ENCODE assay signal across 8 cellular contexts in the genomic region with DNA sequence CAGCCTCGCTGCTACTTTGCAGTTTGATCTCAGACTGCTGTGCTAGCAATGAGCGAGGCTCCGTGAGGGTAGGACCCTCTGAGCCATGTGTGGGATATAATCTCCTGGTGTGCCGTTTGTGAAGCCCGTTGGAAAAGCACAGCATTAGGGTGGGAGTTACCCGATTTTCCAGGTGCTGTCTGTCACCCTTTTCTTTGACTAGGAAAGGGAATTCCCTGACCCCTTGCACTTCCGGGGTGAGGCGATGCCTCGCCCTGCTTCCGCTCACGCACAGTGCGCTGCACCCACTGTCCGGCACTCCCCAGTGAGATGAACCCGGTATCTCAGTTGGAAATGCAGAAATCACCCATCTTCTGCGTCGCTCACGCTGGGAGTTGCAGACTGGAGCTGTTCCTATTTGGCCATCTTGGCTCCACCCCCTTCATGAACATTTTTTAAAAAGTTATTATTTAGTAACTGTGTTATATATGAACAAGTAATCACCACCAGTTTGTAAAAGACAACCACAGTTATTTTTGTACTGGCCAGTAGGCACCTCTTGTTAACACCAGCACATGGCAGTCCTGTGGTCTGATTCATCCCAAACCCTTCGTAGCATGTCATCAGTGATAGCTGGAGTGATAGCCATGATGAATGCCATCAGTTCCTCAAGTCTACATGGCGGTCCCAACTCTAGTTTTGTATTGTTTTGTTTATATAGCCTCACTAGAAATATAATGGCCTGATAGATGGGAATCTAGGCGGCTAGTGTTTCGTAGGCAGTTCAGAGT.
A peak's percentile ranks its signal among the peaks of the same experiment; 100 is the strongest.
DNase-seq lines count a peak whose midpoint lies in the region; ATAC-seq lines count a peak whose summit lies in the region.
"Not testable (repeated sequence)": the region's sequence is repeated elsewhere in the genome, so short reads cannot be mapped to it uniquely, and the experiment has no call there.

No MANE protein-coding gene starts in this region.

- peaks cover 73% of the 10 kb centered on the region for H3K9me3 ChIP-seq in BLaER1
- not testable (repeated sequence) for H3K9me3 ChIP-seq in CD8-positive, alpha-beta memory T cell (ENCODE audit: low read length); naive thymus-derived CD4-positive, alpha-beta T cell (ENCODE audit: control insufficient read depth in 2 of 3, low read length in 3 of 3)

- DNase-seq in CD8-positive, alpha-beta memory T cell = peak in 1 of 5 donors; percentile 20
- DNase-seq in activated CD4-positive, alpha-beta T cell treated with anti-CD3 and anti-CD28 coated beads, Interleukin-2, amount 10 ng/mL, durations not matched to agents 24 days and 14 days; activated T-cell treated with anti-CD3 and anti-CD28 coated beads, Interleukin-2, amount 50 U/mL, for 72 hours; activated naive CD4-positive, alpha-beta T cell treated with anti-CD3 and anti-CD28 coated beads, Interleukin-2, amount 10 ng/mL, durations not matched to agents 7 days and 5 days; naive thymus-derived CD4-positive, alpha-beta T cell: not testable (repeated sequence)
- DNase-seq in central memory CD8-positive, alpha-beta T cell (ENCODE audit: low spot score in 2 of 2) = peak; percentile 28 to 78
- peak in 1 of 2 donors; percentile 65 for DNase-seq in stimulated activated effector memory CD8-positive, alpha-beta T cell treated with anti-CD3 and anti-CD28 coated beads, Interleukin-12 subunit alpha, Interleukin-12 subunit beta, amount 100 ng/mL, for 72 hours (ENCODE audit: low spot score in 2 of 2)

- peak overlapping the region; percentile 70 to 97 (median 87) for H3K27ac Mint-ChIP-seq in CD8-positive, alpha-beta memory T cell
- H3K27ac Mint-ChIP-seq in activated CD4-positive, alpha-beta T cell treated with anti-CD3 and anti-CD28 coated beads, Interleukin-2, amount 10 ng/mL, durations not matched to agents 24 days and 14 days = peak overlapping the region; percentile 15
- H3K27ac Mint-ChIP-seq in activated T-cell treated with anti-CD3 and anti-CD28 coated beads, Interleukin-2, amount 50 U/mL, for 72 hours = peak overlapping the region; percentile 89
- peak overlapping the region; percentile 60 for H3K27ac Mint-ChIP-seq in activated naive CD4-positive, alpha-beta T cell treated with anti-CD3 and anti-CD28 coated beads, Interleukin-2, amount 10 ng/mL, durations not matched to agents 7 days and 5 days
- peak overlapping the region; percentile 96 for H3K27ac Mint-ChIP-seq in central memory CD8-positive, alpha-beta T cell (ENCODE audit: low read depth)
- peak overlapping the region in 8 of 9 donors; percentile 8 to 89 (median 56) for H3K27ac Mint-ChIP-seq in naive thymus-derived CD4-positive, alpha-beta T cell
- peak overlapping the region; percentile 87 for H3K27ac Mint-ChIP-seq in stimulated activated effector memory CD8-positive, alpha-beta T cell treated with anti-CD3 and anti-CD28 coated beads, Interleukin-12 subunit alpha, Interleukin-12 subunit beta, amount 100 ng/mL, for 72 hours

- not testable (repeated sequence) for H3K9ac ChIP-seq in BLaER1

- not testable (repeated sequence) for H3K27me3 Mint-ChIP-seq in CD8-positive, alpha-beta memory T cell; activated CD4-positive, alpha-beta T cell treated with anti-CD3 and anti-CD28 coated beads, Interleukin-2, amount 10 ng/mL, durations not matched to agents 24 days and 14 days; activated T-cell treated with anti-CD3 and anti-CD28 coated beads, Interleukin-2, amount 50 U/mL, for 72 hours (ENCODE audit: low read depth); activated naive CD4-positive, alpha-beta T cell treated with anti-CD3 and anti-CD28 coated beads, Interleukin-2, amount 10 ng/mL, durations not matched to agents 7 days and 5 days; central memory CD8-positive, alpha-beta T cell; naive thymus-derived CD4-positive, alpha-beta T cell

- H3K4me3 Mint-ChIP-seq in CD8-positive, alpha-beta memory T cell = peak overlapping the region; percentile 59 to 86 (median 72)
- not testable (repeated sequence) for H3K4me3 Mint-ChIP-seq in activated CD4-positive, alpha-beta T cell treated with anti-CD3 and anti-CD28 coated beads, Interleukin-2, amount 10 ng/mL, durations not matched to agents 24 days and 14 days; activated naive CD4-positive, alpha-beta T cell treated with anti-CD3 and anti-CD28 coated beads, Interleukin-2, amount 10 ng/mL, durations not matched to agents 7 days and 5 days
- peak overlapping the region in 1 of 2 donors; percentile 92 for H3K4me3 Mint-ChIP-seq in activated T-cell treated with anti-CD3 and anti-CD28 coated beads, Interleukin-2, amount 50 U/mL, for 72 hours
- H3K4me3 Mint-ChIP-seq in central memory CD8-positive, alpha-beta T cell = peak overlapping the region; percentile 79
- H3K4me3 Mint-ChIP-seq in naive thymus-derived CD4-positive, alpha-beta T cell = peak overlapping the region in 7 of 10 donors; percentile 15 to 72 (median 37)
- peak overlapping the region; percentile 72 for H3K4me3 Mint-ChIP-seq in stimulated activated effector memory CD8-positive, alpha-beta T cell treated with anti-CD3 and anti-CD28 coated beads, Interleukin-12 subunit alpha, Interleukin-12 subunit beta, amount 100 ng/mL, for 72 hours

- H3K4me1 ChIP-seq in BLaER1 = not testable (repeated sequence)
- peaks cover 35% of the 10 kb centered on the region for H3K4me1 ChIP-seq in CD8-positive, alpha-beta memory T cell (ENCODE audit: insufficient read depth, low read length)
- H3K4me1 ChIP-seq in naive thymus-derived CD4-positive, alpha-beta T cell (ENCODE audit: control insufficient read depth in 2 of 2, insufficient read depth in 2 of 2, low read length in 2 of 2) = peaks cover 2 to 40% of the 10 kb centered on the region in 2 donors

- POLR2A ChIA-PET in CD8-positive, alpha-beta memory T cell (lab: Charles Lee) = interaction anchor here (1.0 kb wide), 1 partner anchor 72 kb away, joined by 3 read pairs; no protein-coding TSS in a partner anchor
- POLR2A ChIA-PET in naive thymus-derived CD4-positive, alpha-beta T cell (lab: Charles Lee) = interaction anchor here (0.6 to 1.2 kb wide), 3 partner anchors 17 to 64 kb away, joined by 3 to 4 read pairs (median 3); no protein-coding TSS in a partner anchor

- peak overlapping the region; percentile 54 for H3K4me2 ChIP-seq in BLaER1

- H3K27me3 ChIP-seq in BLaER1; CD8-positive, alpha-beta memory T cell (ENCODE audit: insufficient read depth, low read length, poor library complexity, severe bottlenecking); naive thymus-derived CD4-positive, alpha-beta T cell (ENCODE audit: control insufficient read depth in 2 of 2, insufficient read depth in 2 of 2, low read length in 2 of 2): not testable (repeated sequence)

- peaks cover 55% of the 10 kb centered on the region for H3K36me3 ChIP-seq in BLaER1
- not testable (repeated sequence) for H3K36me3 ChIP-seq in CD8-positive, alpha-beta memory T cell (ENCODE audit: insufficient read depth, low read length)
- peaks cover 0 to 17% (median 0%) of the 10 kb centered on the region in 3 experiments for H3K36me3 ChIP-seq in naive thymus-derived CD4-positive, alpha-beta T cell (ENCODE audit: control insufficient read depth in 2 of 3, insufficient read depth in 3 of 3, low read length in 3 of 3)

- peak overlapping the region; percentile 52 for H3K4me3 ChIP-seq in BLaER1
- H3K4me3 ChIP-seq in CD8-positive, alpha-beta memory T cell (ENCODE audit: low read length); naive thymus-derived CD4-positive, alpha-beta T cell (ENCODE audit: low read length): not testable (repeated sequence)

- H3K9me3 Mint-ChIP-seq in CD8-positive, alpha-beta memory T cell; activated CD4-positive, alpha-beta T cell treated with anti-CD3 and anti-CD28 coated beads, Interleukin-2, amount 10 ng/mL, durations not matched to agents 24 days and 14 days; central memory CD8-positive, alpha-beta T cell; stimulated activated effector memory CD8-positive, alpha-beta T cell treated with anti-CD3 and anti-CD28 coated beads, Interleukin-12 subunit alpha, Interleukin-12 subunit beta, amount 100 ng/mL, for 72 hours: not testable (repeated sequence)
- peaks cover 2 to 13% of the 10 kb centered on the region in 2 donors for H3K9me3 Mint-ChIP-seq in activated T-cell treated with anti-CD3 and anti-CD28 coated beads, Interleukin-2, amount 50 U/mL, for 72 hours
- H3K9me3 Mint-ChIP-seq in activated naive CD4-positive, alpha-beta T cell treated with anti-CD3 and anti-CD28 coated beads, Interleukin-2, amount 10 ng/mL, durations not matched to agents 7 days and 5 days = peaks cover 29% of the 10 kb centered on the region
- H3K9me3 Mint-ChIP-seq in naive thymus-derived CD4-positive, alpha-beta T cell = peaks cover 5 to 42% (median 15%) of the 10 kb centered on the region in 11 donors

- ATAC-seq in activated T-cell treated with anti-CD3 and anti-CD28 coated beads, Interleukin-2, amount 50 U/mL, for 72 hours (replicated peaks in 1 of 2); naive thymus-derived CD4-positive, alpha-beta T cell: not testable (repeated sequence)
- ATAC-seq in central memory CD8-positive, alpha-beta T cell (replicated peaks; ENCODE audit: extremely low read depth, poor library complexity, severe bottlenecking) = peak; percentile 64
- peak; percentile 62 for ATAC-seq in stimulated activated effector memory CD8-positive, alpha-beta T cell treated with anti-CD3 and anti-CD28 coated beads, Interleukin-12 subunit alpha, Interleukin-12 subunit beta, amount 100 ng/mL, for 72 hours

- H3K36me3 Mint-ChIP-seq in CD8-positive, alpha-beta memory T cell = peaks cover 11 to 81% (median 31%) of the 10 kb centered on the region in 3 donors
- H3K36me3 Mint-ChIP-seq in activated CD4-positive, alpha-beta T cell treated with anti-CD3 and anti-CD28 coated beads, Interleukin-2, amount 10 ng/mL, durations not matched to agents 24 days and 14 days (ENCODE audit: low read depth) = peaks cover 69% of the 10 kb centered on the region
- peaks cover 26 to 76% of the 10 kb centered on the region in 2 donors for H3K36me3 Mint-ChIP-seq in activated T-cell treated with anti-CD3 and anti-CD28 coated beads, Interleukin-2, amount 50 U/mL, for 72 hours (ENCODE audit: insufficient read depth in 2 of 2)
- peaks cover 75% of the 10 kb centered on the region for H3K36me3 Mint-ChIP-seq in activated naive CD4-positive, alpha-beta T cell treated with anti-CD3 and anti-CD28 coated beads, Interleukin-2, amount 10 ng/mL, durations not matched to agents 7 days and 5 days
- peaks cover 66% of the 10 kb centered on the region for H3K36me3 Mint-ChIP-seq in central memory CD8-positive, alpha-beta T cell (ENCODE audit: insufficient read depth)
- H3K36me3 Mint-ChIP-seq in naive thymus-derived CD4-positive, alpha-beta T cell = peaks cover 28 to 76% (median 63%) of the 10 kb centered on the region in 5 donors
- H3K36me3 Mint-ChIP-seq in stimulated activated effector memory CD8-positive, alpha-beta T cell treated with anti-CD3 and anti-CD28 coated beads, Interleukin-12 subunit alpha, Interleukin-12 subunit beta, amount 100 ng/mL, for 72 hours = peaks cover 76% of the 10 kb centered on the region

- CTCF ChIA-PET in CD8-positive, alpha-beta memory T cell (lab: Charles Lee) = interaction anchor here (1.3 to 1.4 kb wide), 2 partner anchors 65 to 172 kb away, joined by 3 to 4 read pairs; partner anchors contain the start of gene HINT1
- CTCF ChIA-PET in activated naive CD4-positive, alpha-beta T cell treated with anti-CD3 and anti-CD28 coated beads, Interleukin-2, amount 10 ng/mL, durations not matched to agents 7 days and 5 days (lab: Charles Lee); naive thymus-derived CD4-positive, alpha-beta T cell (lab: Charles Lee): not testable (repeated sequence)

- H3K4me1 Mint-ChIP-seq in CD8-positive, alpha-beta memory T cell = peaks cover 80 to 96% (median 91%) of the 10 kb centered on the region in 3 donors
- H3K4me1 Mint-ChIP-seq in activated CD4-positive, alpha-beta T cell treated with anti-CD3 and anti-CD28 coated beads, Interleukin-2, amount 10 ng/mL, durations not matched to agents 24 days and 14 days = peaks cover 62% of the 10 kb centered on the region
- peaks cover 71% of the 10 kb centered on the region for H3K4me1 Mint-ChIP-seq in activated T-cell treated with anti-CD3 and anti-CD28 coated beads, Interleukin-2, amount 50 U/mL, for 72 hours (ENCODE audit: low read depth)
- H3K4me1 Mint-ChIP-seq in activated naive CD4-positive, alpha-beta T cell treated with anti-CD3 and anti-CD28 coated beads, Interleukin-2, amount 10 ng/mL, durations not matched to agents 7 days and 5 days = peaks cover 72% of the 10 kb centered on the region
- H3K4me1 Mint-ChIP-seq in central memory CD8-positive, alpha-beta T cell = peaks cover 74% of the 10 kb centered on the region
- peaks cover 36 to 92% (median 73%) of the 10 kb centered on the region in 7 donors for H3K4me1 Mint-ChIP-seq in naive thymus-derived CD4-positive, alpha-beta T cell
- H3K4me1 Mint-ChIP-seq in stimulated activated effector memory CD8-positive, alpha-beta T cell treated with anti-CD3 and anti-CD28 coated beads, Interleukin-12 subunit alpha, Interleukin-12 subunit beta, amount 100 ng/mL, for 72 hours = peaks cover 78% of the 10 kb centered on the region

- not testable (repeated sequence) for H4K20me1 ChIP-seq in BLaER1

- H3K27ac ChIP-seq in BLaER1 = peak overlapping the region; percentile 73; the same call in 1 of the 2 replicates
- H3K27ac ChIP-seq in CD8-positive, alpha-beta memory T cell (ENCODE audit: low read depth, low read length); naive thymus-derived CD4-positive, alpha-beta T cell (ENCODE audit: low read depth, low read length): not testable (repeated sequence)

- intact Hi-C loops in activated CD4-positive, alpha-beta T cell treated with anti-CD3 and anti-CD28 coated beads, Interleukin-2, amount 10 ng/mL, durations not matched to agents 24 days and 14 days (cut with micrococcal nuclease); naive thymus-derived CD4-positive, alpha-beta T cell (cut with micrococcal nuclease): not testable (repeated sequence)

Comparison
In these comparisons a context has a peak if more than half of its experiments do, and no peak if none do; other contexts are left out.
1. H3K27ac Mint-ChIP-seq: peak in every context shown above with its lines; median percentile 96 in central memory CD8-positive, alpha-beta T cell; 89 in activated T-cell treated with anti-CD3 and anti-CD28 coated beads, Interleukin-2, amount 50 U/mL, for 72 hours; 87 in CD8-positive, alpha-beta memory T cell; 87 in stimulated activated effector memory CD8-positive, alpha-beta T cell treated with anti-CD3 and anti-CD28 coated beads, Interleukin-12 subunit alpha, Interleukin-12 subunit beta, amount 100 ng/mL, for 72 hours; 60 in activated naive CD4-positive, alpha-beta T cell treated with anti-CD3 and anti-CD28 coated beads, Interleukin-2, amount 10 ng/mL, durations not matched to agents 7 days and 5 days; 56 in naive thymus-derived CD4-positive, alpha-beta T cell; 15 in activated CD4-positive, alpha-beta T cell treated with anti-CD3 and anti-CD28 coated beads, Interleukin-2, amount 10 ng/mL, durations not matched to agents 24 days and 14 days.